In the genomic region with DNA sequence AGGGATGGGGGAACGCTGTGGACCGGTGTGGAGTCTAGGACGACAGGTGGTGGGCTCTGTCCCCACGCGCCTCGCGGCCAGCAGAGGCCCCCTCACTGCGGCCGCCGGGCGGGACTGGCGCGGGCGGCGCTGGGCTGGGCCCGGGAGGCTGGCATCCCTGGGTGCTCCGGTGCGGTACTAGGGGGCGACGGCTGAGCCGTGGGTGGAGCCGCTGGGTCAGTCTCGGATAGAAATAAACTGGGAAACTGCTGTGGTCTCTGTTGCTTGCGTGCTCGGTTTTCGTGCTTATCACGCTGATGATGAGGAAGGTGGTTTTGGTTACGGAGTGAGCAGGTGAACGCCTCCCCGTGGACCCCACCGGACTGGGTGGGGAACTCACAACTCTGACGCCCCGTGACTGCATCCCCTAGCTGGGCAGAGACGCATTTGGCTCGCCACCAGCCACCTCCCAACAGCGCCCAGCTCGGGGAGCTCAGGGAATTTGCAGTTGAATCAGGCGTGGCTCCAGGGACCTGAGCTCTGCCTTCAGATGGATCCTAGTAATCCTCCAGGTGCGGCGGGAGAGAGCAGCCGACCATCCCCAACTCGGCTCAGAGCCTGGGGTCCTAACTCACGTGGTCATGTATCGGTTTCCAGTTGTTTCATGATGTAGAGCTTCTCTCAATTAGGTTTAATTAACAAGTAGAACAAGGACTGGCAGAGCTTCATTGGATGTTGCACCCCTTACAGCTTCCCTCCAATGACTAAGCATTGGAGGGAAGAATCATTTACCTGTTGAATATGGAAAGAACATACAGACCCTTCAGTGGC, we compare ENCODE assay signal across 9 cellular contexts. TPM values are rescaled to one million over a fixed set of nuclear protein-coding genes. Genes with fewer than 3 reads are reported as not detected.
DNase-seq lines count a peak whose midpoint lies in the region; ATAC-seq and TF ChIP-seq lines count a peak whose summit lies in the region.
"Had no signal": no experiment of that assay in that cellular context is flagged by ENCODE, and none has a peak within 500 bp of the region (broad histone marks: within the 10 kb centered on the region; RNA-seq: fewer than 3 reads in every experiment).

No MANE protein-coding gene starts in this region.

- H3K9me3 Mint-ChIP-seq in activated T-helper 17 cell treated with anti-CD3 and anti-CD28 coated beads, Interleukin-2, amount 50 U/mL, for 72 hours, result no peaks in the 10 kb centered on the region

- peaks cover 13% of the 10 kb centered on the region for H3K4me1 Mint-ChIP-seq in activated T-helper 17 cell treated with anti-CD3 and anti-CD28 coated beads, Interleukin-2, amount 50 U/mL, for 72 hours

- ATAC-seq in activated T-helper 17 cell treated with anti-CD3 and anti-CD28 coated beads, Interleukin-2, amount 50 U/mL, for 72 hours (replicated peaks), result peak; percentile 37
- no peak for ATAC-seq in GM18511 (IDR thresholded peaks at IDR 0.05; ENCODE audit: unreplicated experiment)

- H3K36me3 ChIP-seq in left ventricle myocardium inferior, result no peaks in the 10 kb centered on the region
- H3K36me3 ChIP-seq: neutrophil had no signal

- H3K27me3 Mint-ChIP-seq in activated T-helper 17 cell treated with anti-CD3 and anti-CD28 coated beads, Interleukin-2, amount 50 U/mL, for 72 hours, result peaks cover 20% of the 10 kb centered on the region

- peak overlapping the region; percentile 63 for H3K4me3 Mint-ChIP-seq in activated T-helper 17 cell treated with anti-CD3 and anti-CD28 coated beads, Interleukin-2, amount 50 U/mL, for 72 hours

- no peak overlapping the region for H3K27ac ChIP-seq in left ventricle myocardium inferior (replicated peaks)
- H3K27ac ChIP-seq: neutrophil had no signal

- H3K4me1 ChIP-seq in left ventricle myocardium inferior, result peaks cover 11% of the 10 kb centered on the region

- H3K27me3 ChIP-seq in left ventricle myocardium inferior (ENCODE audit: low read depth), result peaks cover 43% of the 10 kb centered on the region

- no peak for TF ChIP-seq CTCF in left ventricle myocardium inferior (IDR thresholded peaks at IDR 0.05; ENCODE audit: borderline replicate concordance)

- DNase-seq in DMS153 treated with DMSO at 0.1 percent for 48 hours (lab: John Stamatoyannopoulos, UW; ENCODE audit: unreplicated experiment) (peak; percentile 48), NCI-H1092 (lab: John Stamatoyannopoulos, UW) (peak; percentile 56), left ventricle myocardium inferior (no peak), pons (ENCODE audit: low spot score) (peak; percentile 32), NCI-H187 (lab: John Stamatoyannopoulos, UW) (no peak), Kasumi-1 (lab: John Stamatoyannopoulos, UW) (no peak)

- intact Hi-C loops in left ventricle myocardium inferior (cut with micrococcal nuclease), result no loop called here

- peak overlapping the region; percentile 64 for H3K4me3 ChIP-seq in left ventricle myocardium inferior

- H3K9me3 ChIP-seq in left ventricle myocardium inferior (replicated peaks), result no peaks in the 10 kb centered on the region
- H3K9me3 ChIP-seq: neutrophil had no signal

- H3K36me3 Mint-ChIP-seq in activated T-helper 17 cell treated with anti-CD3 and anti-CD28 coated beads, Interleukin-2, amount 50 U/mL, for 72 hours (ENCODE audit: low read depth), result no peaks in the 10 kb centered on the region

- H3K27ac Mint-ChIP-seq in activated T-helper 17 cell treated with anti-CD3 and anti-CD28 coated beads, Interleukin-2, amount 50 U/mL, for 72 hours, result no peak overlapping the region

RNA-seq across cellular contexts. Expression of a gene that starts 32.1 kb away (rescaled TPM):
- 10 to 100 TPM; 25.5 to 39.5 TPM for total RNA-seq in activated T-helper 17 cell treated with anti-CD3 and anti-CD28 coated beads, Interleukin-2, amount 50 U/mL, for 72 hours
- total RNA-seq in left ventricle myocardium inferior, result 5.1 TPM

RNA-seq across cellular contexts. Expression of a gene that starts 38.4 kb away (rescaled TPM):
- total RNA-seq in activated T-helper 17 cell treated with anti-CD3 and anti-CD28 coated beads, Interleukin-2, amount 50 U/mL, for 72 hours, result not detected
- 0.80 TPM for total RNA-seq in left ventricle myocardium inferior

Comparison
In these comparisons a context has a peak if more than half of its experiments do, and no peak if none do; other contexts are left out.
1. DNase-seq: peak in DMS153 treated with DMSO at 0.1 percent for 48 hours (single experiment), NCI-H1092 (single experiment) and pons (single experiment); none in left ventricle myocardium inferior (single experiment), NCI-H187 (0 of 2) and Kasumi-1 (0 of 2).